ENCODE assay signal across 10 cellular contexts in genomic region chr2:181304011-181304844, GRCh38.
DNase-seq lines count a peak whose midpoint lies in the region; ATAC-seq and TF ChIP-seq lines count a peak whose summit lies in the region.
"Had no signal": no experiment of that assay in that cellular context is flagged by ENCODE, and none has a peak within 500 bp of the region (broad histone marks: within the 10 kb centered on the region; RNA-seq: fewer than 3 reads in every experiment).

No MANE protein-coding gene starts in this region.

- intact Hi-C loops in esophagus squamous epithelium (cut with DNase I): no loop called here

- H3K4me1 Mint-ChIP-seq in activated naive CD8-positive, alpha-beta T cell treated with anti-CD3 and anti-CD28 coated beads for 36 hours: peaks cover 66% of the 10 kb centered on the region
- H3K4me1 Mint-ChIP-seq in H9: peaks cover 7 to 8% of the 10 kb centered on the region in 2 experiments

- H4K8ac ChIP-seq in H9 (replicated peaks; ENCODE audit: insufficient read length, low read depth, low read length): no peak overlapping the region

- no peak overlapping the region for H2BK20ac ChIP-seq in H9 (ENCODE audit: low read depth, low read length, poor library complexity, severe bottlenecking)

- H3K14ac ChIP-seq in H9 (ENCODE audit: insufficient read depth, low read length): no peak overlapping the region

- no peak overlapping the region for H2AK5ac ChIP-seq in H9 (ENCODE audit: insufficient read length, low read length)

- no CpG with 5 or more reads among the region's 5 CpGs for WGBS in H9 (ENCODE audit: extremely low coverage, insufficient read length, low lambda C conversion rate)
- 63 to 64% methylated on average over 5 of the region's 5 CpGs for WGBS in esophagus squamous epithelium, 2 donors

- H3K27ac ChIP-seq in DOHH2 (ENCODE audit: low read depth, low read length) (peak overlapping the region; percentile 97), H9 (ENCODE audit: insufficient read length, low read depth, low read length) (no peak overlapping the region), esophagus squamous epithelium (peak overlapping the region in 1 of 4 donors; percentile 64)

- no peaks in the 10 kb centered on the region for H3K27me3 Mint-ChIP-seq in activated naive CD8-positive, alpha-beta T cell treated with anti-CD3 and anti-CD28 coated beads for 36 hours
- H3K27me3 Mint-ChIP-seq in H9 (ENCODE audit: low read depth): no peaks in the 10 kb centered on the region

- no peak overlapping the region for H2AFZ ChIP-seq in H9 (ENCODE audit: low read length)

- no peak overlapping the region for H2BK120ac ChIP-seq in H9 (ENCODE audit: low read depth, low read length, poor library complexity, severe bottlenecking)

- no peaks in the 10 kb centered on the region for H3K79me2 ChIP-seq in DOHH2 (ENCODE audit: control insufficient read depth, low read length)
- H3K79me2 ChIP-seq in H9 (ENCODE audit: insufficient read depth, low read length): no peaks in the 10 kb centered on the region

- no peak for TF ChIP-seq POLR2A in esophagus squamous epithelium (IDR thresholded peaks at IDR 0.05)

- ATAC-seq in GM21423 (IDR thresholded peaks at IDR 0.05; ENCODE audit: unreplicated experiment): peak; percentile 33
- ATAC-seq: PC-3 had no signal

- peaks cover 24% of the 10 kb centered on the region for H3F3A ChIP-seq in DOHH2 (ENCODE audit: control insufficient read depth, insufficient read depth)

- H3K23ac ChIP-seq in H9 (ENCODE audit: insufficient read length, low read depth, low read length): no peak overlapping the region

- peaks cover 6% of the 10 kb centered on the region for H3K9me3 Mint-ChIP-seq in activated naive CD8-positive, alpha-beta T cell treated with anti-CD3 and anti-CD28 coated beads for 36 hours
- H3K9me3 Mint-ChIP-seq in H9: no peaks in the 10 kb centered on the region

- H3K36me3 ChIP-seq in DOHH2 (ENCODE audit: control insufficient read depth, low read length): peaks cover 3% of the 10 kb centered on the region; the same call in 1 of the 2 replicates
- no peaks in the 10 kb centered on the region for H3K36me3 ChIP-seq in esophagus squamous epithelium
- H3K36me3 ChIP-seq: cardiac muscle cell had no signal

- H3K56ac ChIP-seq in H9 (ENCODE audit: insufficient read length, low read depth, low read length): no peak overlapping the region

- H3K4me1 ChIP-seq in DOHH2 (ENCODE audit: control insufficient read depth, low read length) (peaks cover 56% of the 10 kb centered on the region), H9 (ENCODE audit: insufficient read depth, low read length) (no peaks in the 10 kb centered on the region), esophagus squamous epithelium (peaks cover 0 to 8% (median 3%) of the 10 kb centered on the region in 3 donors)

- no peak overlapping the region for H4K5ac ChIP-seq in H9 (ENCODE audit: insufficient read length, low read depth, low read length)

- H3K4me2 ChIP-seq in DOHH2 (ENCODE audit: low read length) (peak overlapping the region; percentile 80), H9 (ENCODE audit: insufficient read depth, insufficient read length, low read length) (no peak overlapping the region)

- DNase-seq in KG1 (lab: John Stamatoyannopoulos, UW): peak; percentile 30
- no peak for DNase-seq in activated naive CD8-positive, alpha-beta T cell treated with anti-CD3 and anti-CD28 coated beads for 36 hours
- no peak for DNase-seq in nucleus accumbens (lab: John Stamatoyannopoulos, UW)
- no peak for DNase-seq in H9
- DNase-seq in activated gamma-delta T cell (lab: John Stamatoyannopoulos, UW): no peak
- DNase-seq in esophagus squamous epithelium (lab: John Stamatoyannopoulos, UW): no peak
- DNase-seq: PC-3 had no signal

- H3K23me2 ChIP-seq in H9 (ENCODE audit: insufficient read length, low read depth, low read length, poor library complexity, severe bottlenecking): no peaks in the 10 kb centered on the region

- no peak overlapping the region for H3T11ph ChIP-seq in H9 (ENCODE audit: low read length)

- H3K27me3 ChIP-seq in DOHH2 (ENCODE audit: control insufficient read depth, low read length) (no peaks in the 10 kb centered on the region), H9 (ENCODE audit: insufficient read depth, low read length) (no peaks in the 10 kb centered on the region), esophagus squamous epithelium (no peaks in the 10 kb centered on the region)
- H3K27me3 ChIP-seq: cardiac muscle cell had no signal

- H3K4ac ChIP-seq in H9 (ENCODE audit: low read depth, low read length): no peak overlapping the region

- no peak overlapping the region for H4K91ac ChIP-seq in H9 (ENCODE audit: insufficient read length, low read depth, low read length)

- H3K9me3 ChIP-seq in DOHH2 (ENCODE audit: control insufficient read depth, insufficient read depth, low read length) (no peaks in the 10 kb centered on the region), H9 (ENCODE audit: control insufficient read depth, low read depth, low read length) (no peaks in the 10 kb centered on the region), esophagus squamous epithelium (no peaks in the 10 kb centered on the region)

- peak overlapping the region; percentile 63 for H3K4me3 Mint-ChIP-seq in activated naive CD8-positive, alpha-beta T cell treated with anti-CD3 and anti-CD28 coated beads for 36 hours
- H3K4me3 Mint-ChIP-seq in H9: no peak overlapping the region

- H3K9ac ChIP-seq in H9 (ENCODE audit: extremely low read depth, insufficient read length, low read length): no peak overlapping the region

- H3K4me3 ChIP-seq in DOHH2 (ENCODE audit: low read length) (peak overlapping the region; percentile 67), esophagus squamous epithelium (no peak overlapping the region)
- H3K4me3 ChIP-seq: cardiac muscle cell had no signal

- TF ChIP-seq CTCF in DOHH2 (IDR thresholded peaks at IDR 0.05; ENCODE audit: low read depth, low read length, poor library complexity, severe bottlenecking) (peak; percentile 55), H9 (conservative IDR thresholded peaks at IDR 0.05) (no peak), esophagus squamous epithelium (IDR thresholded peaks at IDR 0.05) (no peak)

- peak overlapping the region; percentile 84 for H3K27ac Mint-ChIP-seq in activated naive CD8-positive, alpha-beta T cell treated with anti-CD3 and anti-CD28 coated beads for 36 hours
- 0 out of 7 replicates have a peak overlapping the region, but pooled peaks of 1 of the 3 experiments have one; percentile 5 for H3K27ac Mint-ChIP-seq in H9

- no peak overlapping the region for H2BK12ac ChIP-seq in H9 (ENCODE audit: insufficient read length, low read depth, low read length)

- no peaks in the 10 kb centered on the region for H3K9me2 ChIP-seq in DOHH2 (replicated peaks; ENCODE audit: control insufficient read depth, low read length)

- no peak overlapping the region for H2BK5ac ChIP-seq in H9 (ENCODE audit: insufficient read length, low read length)

- no peak overlapping the region for H2BK15ac ChIP-seq in H9 (ENCODE audit: low read depth, low read length)

- no peaks in the 10 kb centered on the region for H3K79me1 ChIP-seq in H9 (ENCODE audit: insufficient read depth, low read depth, low read length, poor library complexity, severe bottlenecking)

- no peaks in the 10 kb centered on the region for H4K20me1 ChIP-seq in DOHH2 (ENCODE audit: control insufficient read depth, insufficient read depth, low read depth, low read length)
- no peaks in the 10 kb centered on the region for H4K20me1 ChIP-seq in H9 (ENCODE audit: control insufficient read depth, insufficient read depth, insufficient read length)

- H3K18ac ChIP-seq in H9 (ENCODE audit: insufficient read length, low read depth, low read length): no peak overlapping the region

- H3K36me3 Mint-ChIP-seq in activated naive CD8-positive, alpha-beta T cell treated with anti-CD3 and anti-CD28 coated beads for 36 hours: peaks cover 12% of the 10 kb centered on the region
- H3K36me3 Mint-ChIP-seq in H9 (ENCODE audit: insufficient read depth in 1 of 3, low read depth in 3 of 3): no peaks in the 10 kb centered on the region
